Comparison of ENCODE assay signal across 1 cellular context in genomic region chr2:232300894-232301387, GRCh38.
TF ChIP-seq lines count a peak whose summit lies in the region.

No MANE protein-coding gene starts in this region.

TF ChIP-seq in HepG2, 621 proteins besides CTCF, POLR2A, EP300 and RAD21 (continues in another document):
- TF ChIP-seq SMAD1 (CRISPR knock-in tag; IDR thresholded peaks at IDR 0.05; ENCODE audit: borderline replicate concordance, low read depth) (no peak), GABPB1 (CRISPR knock-in tag; IDR thresholded peaks at IDR 0.05) (no peak), FOXO4 (CRISPR knock-in tag; conservative IDR thresholded peaks at IDR 0.05) (no peak), RXRA (CRISPR knock-in tag; IDR thresholded peaks at IDR 0.05) (no peak), ZNF317 (CRISPR knock-in tag; IDR thresholded peaks at IDR 0.05) (peak; percentile 65; the same call in 1 of the 2 replicates), MXI1 (IDR thresholded peaks at IDR 0.05; ENCODE audit: borderline replicate concordance, low read depth, low read length) (no peak; the same call in 2 of the 3 replicates), ZSCAN12 (CRISPR knock-in tag; IDR thresholded peaks at IDR 0.05) (no peak), THAP11 (CRISPR knock-in tag; IDR thresholded peaks at IDR 0.05) (peak; percentile 48), MEF2D (CRISPR knock-in tag; IDR thresholded peaks at IDR 0.05) (peak; percentile 63; the same call in 1 of the 2 replicates), ZNF746 (CRISPR knock-in tag; IDR thresholded peaks at IDR 0.05) (no peak), ZNF652 (CRISPR knock-in tag; IDR thresholded peaks at IDR 0.05; ENCODE audit: borderline replicate concordance, low read depth) (no peak), ZBTB25 (CRISPR knock-in tag; IDR thresholded peaks at IDR 0.05) (peak; percentile 42; the same call in 1 of the 2 replicates), ZNF446 (CRISPR knock-in tag; IDR thresholded peaks at IDR 0.05) (no peak), ZNF639 (CRISPR knock-in tag; conservative IDR thresholded peaks at IDR 0.05) (no peak), PPARG (CRISPR knock-in tag; conservative IDR thresholded peaks at IDR 0.05) (peak; percentile 79), HOXA3 (CRISPR knock-in tag; IDR thresholded peaks at IDR 0.05) (0 out of 2 replicates have a peak, but pooled peaks have one; percentile 26), ZNF512B (CRISPR knock-in tag; IDR thresholded peaks at IDR 0.05; ENCODE audit: borderline replicate concordance) (no peak), PCBP1 (IDR thresholded peaks at IDR 0.05; ENCODE audit: borderline replicate concordance, low read depth, low read length) (no peak), IKZF1 (IDR thresholded peaks at IDR 0.05) (no peak), THAP9 (CRISPR knock-in tag; IDR thresholded peaks at IDR 0.05; ENCODE audit: borderline replicate concordance) (0 out of 2 replicates have a peak, but pooled peaks have one; percentile 48), ZNF143 (CRISPR knock-in tag; IDR thresholded peaks at IDR 0.05) (no peak), NFIC (IDR thresholded peaks at IDR 0.05; ENCODE audit: low read length) (peak; percentile 81; the same call in 1 of the 2 replicates), ZNF792 (CRISPR knock-in tag; IDR thresholded peaks at IDR 0.05) (peak; percentile 31; the same call in 1 of the 2 replicates), ZC3H13 (CRISPR knock-in tag; IDR thresholded peaks at IDR 0.05) (no peak), TOE1 (CRISPR knock-in tag; IDR thresholded peaks at IDR 0.05) (no peak), MAFF (IDR thresholded peaks at IDR 0.05; ENCODE audit: low read depth, low read length) (peak; percentile 55), ZFP36 (IDR thresholded peaks at IDR 0.05; ENCODE audit: borderline replicate concordance, low read depth, low read length, partially characterized antibody) (no peak), NBN (conservative IDR thresholded peaks at IDR 0.05) (no peak), ZNF589 (CRISPR knock-in tag; conservative IDR thresholded peaks at IDR 0.05) (no peak), NFATC3 (CRISPR knock-in tag; IDR thresholded peaks at IDR 0.05) (no peak), GFI1 (CRISPR knock-in tag; IDR thresholded peaks at IDR 0.05; ENCODE audit: borderline replicate concordance) (no peak), ZFP1 (CRISPR knock-in tag; IDR thresholded peaks at IDR 0.05) (peak; percentile 59; the same call in 1 of the 2 replicates), ZFAT (CRISPR knock-in tag; conservative IDR thresholded peaks at IDR 0.05) (no peak), HDAC1 (CRISPR knock-in tag; IDR thresholded peaks at IDR 0.05) (no peak), ZNF761 (CRISPR knock-in tag; conservative IDR thresholded peaks at IDR 0.05) (no peak), MTF2 (CRISPR knock-in tag; IDR thresholded peaks at IDR 0.05; ENCODE audit: borderline replicate concordance) (no peak), RXRB (CRISPR knock-in tag; IDR thresholded peaks at IDR 0.05; ENCODE audit: borderline replicate concordance) (peak; percentile 64), FOSL2 (CRISPR knock-in tag; IDR thresholded peaks at IDR 0.05) (peak; percentile 98), GATAD1 (CRISPR knock-in tag; IDR thresholded peaks at IDR 0.05) (no peak), ATF5 (CRISPR knock-in tag; IDR thresholded peaks at IDR 0.05; ENCODE audit: low read depth) (no peak), SAP130 (CRISPR knock-in tag; IDR thresholded peaks at IDR 0.05; ENCODE audit: low read depth) (peak; percentile 66), ZNF879 (CRISPR knock-in tag; IDR thresholded peaks at IDR 0.05) (no peak), PRDM15 (CRISPR knock-in tag; IDR thresholded peaks at IDR 0.05) (no peak), PAXIP1 (CRISPR knock-in tag; conservative IDR thresholded peaks at IDR 0.05) (peak; percentile 89), CHD4 (IDR thresholded peaks at IDR 0.05; ENCODE audit: borderline replicate concordance, low read length) (0 out of 2 replicates have a peak, but pooled peaks have one; percentile 31), HBP1 (CRISPR knock-in tag; IDR thresholded peaks at IDR 0.05; ENCODE audit: low read depth) (0 out of 2 replicates have a peak, but pooled peaks have one; percentile 56), KAT8 (CRISPR knock-in tag; IDR thresholded peaks at IDR 0.05) (peak; percentile 41; the same call in 1 of the 2 replicates), RFXAP (CRISPR knock-in tag; IDR thresholded peaks at IDR 0.05; ENCODE audit: borderline replicate concordance) (no peak)
